31 cellular contexts compared by ENCODE assay signal in the genomic region with DNA sequence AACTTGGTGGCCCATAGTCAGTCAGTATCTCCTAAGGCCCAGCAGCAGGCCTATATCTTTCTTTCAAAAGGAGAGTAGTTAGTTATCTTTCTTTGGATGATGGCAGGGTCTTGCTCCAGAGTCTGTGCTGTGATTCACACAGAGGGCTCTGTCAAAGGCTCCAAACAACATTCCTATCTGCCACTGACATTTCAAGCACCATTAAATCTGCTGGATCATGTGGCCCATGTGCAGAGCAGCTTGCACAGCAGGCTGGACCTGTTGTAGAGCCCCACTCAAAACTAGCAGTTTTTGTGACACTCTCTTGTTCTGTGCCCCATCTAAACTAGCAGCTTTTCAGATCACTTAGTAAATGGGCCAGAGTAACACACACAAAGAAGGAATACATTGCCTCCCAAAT.
DNase-seq lines count a peak whose midpoint lies in the region; ATAC-seq lines count a peak whose summit lies in the region.
"Had no signal": no experiment of that assay in that cellular context is flagged by ENCODE, and none has a peak within 500 bp of the region (broad histone marks: within the 10 kb centered on the region; RNA-seq: fewer than 3 reads in every experiment).

No MANE protein-coding gene starts in this region.

- H3K27me3 ChIP-seq in trophoblast cell (ENCODE audit: insufficient read depth, low read length), result no peaks in the 10 kb centered on the region
- H3K27me3 ChIP-seq: brain microvascular endothelial cell, gastrocnemius medialis, sigmoid colon had no signal

- H2BK5ac ChIP-seq in trophoblast cell (ENCODE audit: low read depth, low read length, poor library complexity), result no peak overlapping the region

- no peak overlapping the region for H3K4me3 ChIP-seq in trophoblast cell (ENCODE audit: low read depth, low read length)
- H3K4me3 ChIP-seq: gastrocnemius medialis, GM23338, lung, PC-9, sigmoid colon, thoracic aorta had no signal

- H2BK12ac ChIP-seq in trophoblast cell (ENCODE audit: low read length), result no peak overlapping the region

- no peak overlapping the region for H4K91ac ChIP-seq in trophoblast cell (ENCODE audit: low read depth, low read length)

- no peak overlapping the region for H3K23ac ChIP-seq in trophoblast cell (ENCODE audit: low read length)

- no peak overlapping the region for H3K4me2 ChIP-seq in trophoblast cell (ENCODE audit: low read length)
- H3K4me2 ChIP-seq: GM23338, PC-9 had no signal

- H3K36me3 ChIP-seq in trophoblast cell (ENCODE audit: control insufficient read depth in 1 of 2, insufficient read depth in 2 of 2, low read length in 2 of 2), result peaks cover 2 to 23% of the 10 kb centered on the region in 2 experiments
- H3K36me3 ChIP-seq: thoracic aorta had no signal

- H3K14ac ChIP-seq in trophoblast cell (ENCODE audit: low read length), result no peak overlapping the region

- H3K4me1 Mint-ChIP-seq in activated T-helper 17 cell treated with anti-CD3 and anti-CD28 coated beads, Interleukin-2, amount 50 U/mL, for 72 hours, result no peaks in the 10 kb centered on the region
- H3K4me1 Mint-ChIP-seq: immature natural killer cell had no signal

- no peak overlapping the region for H4K12ac ChIP-seq in trophoblast cell (ENCODE audit: low read depth, low read length)

- H3K18ac ChIP-seq in trophoblast cell (ENCODE audit: low read length), result no peak overlapping the region

- no peaks in the 10 kb centered on the region for H3K9me3 ChIP-seq in trophoblast cell (ENCODE audit: insufficient read depth, low read depth, low read length)
- H3K9me3 ChIP-seq: gastrocnemius medialis, sigmoid colon, thoracic aorta had no signal

- H3K9me3 Mint-ChIP-seq in activated T-helper 17 cell treated with anti-CD3 and anti-CD28 coated beads, Interleukin-2, amount 50 U/mL, for 72 hours, result no peaks in the 10 kb centered on the region
- H3K9me3 Mint-ChIP-seq: activated T-cell treated with anti-CD3 and anti-CD28 coated beads, Interleukin-2, amount 50 U/mL, for 72 hours; CD4-positive, CD25-positive, alpha-beta regulatory T cell; immature natural killer cell had no signal

- H3K4me1 ChIP-seq in trophoblast cell (ENCODE audit: control insufficient read depth in 1 of 2, insufficient read depth in 2 of 2, low read length in 2 of 2), result peaks cover 0 to 7% of the 10 kb centered on the region in 2 experiments
- H3K4me1 ChIP-seq: gastrocnemius medialis had no signal

- no peaks in the 10 kb centered on the region for H3K79me2 ChIP-seq in trophoblast cell (ENCODE audit: control insufficient read depth, insufficient read depth, low read length, poor library complexity)

- peaks cover 99% of the 10 kb centered on the region for H3K36me3 Mint-ChIP-seq in activated T-helper 17 cell treated with anti-CD3 and anti-CD28 coated beads, Interleukin-2, amount 50 U/mL, for 72 hours (ENCODE audit: low read depth)

- no peak overlapping the region for H3K4me3 Mint-ChIP-seq in activated T-helper 17 cell treated with anti-CD3 and anti-CD28 coated beads, Interleukin-2, amount 50 U/mL, for 72 hours
- H3K4me3 Mint-ChIP-seq: activated T-cell treated with anti-CD3 and anti-CD28 coated beads, Interleukin-2, amount 50 U/mL, for 72 hours; CD4-positive, CD25-positive, alpha-beta regulatory T cell; GM23338; immature natural killer cell; WTC11 had no signal

- H2AK5ac ChIP-seq in trophoblast cell (ENCODE audit: low read length), result no peak overlapping the region

- H3K4ac ChIP-seq in trophoblast cell (ENCODE audit: low read depth, low read length), result no peak overlapping the region

- H3K9ac ChIP-seq in trophoblast cell (ENCODE audit: low read length), result no peak overlapping the region

- H3K79me1 ChIP-seq in trophoblast cell (ENCODE audit: low read length), result no peaks in the 10 kb centered on the region

- H3K27me3 Mint-ChIP-seq in activated T-helper 17 cell treated with anti-CD3 and anti-CD28 coated beads, Interleukin-2, amount 50 U/mL, for 72 hours, result no peaks in the 10 kb centered on the region
- H3K27me3 Mint-ChIP-seq: CD4-positive, CD25-positive, alpha-beta regulatory T cell had no signal

- H2AFZ ChIP-seq in trophoblast cell (ENCODE audit: insufficient read depth, low read length, poor library complexity), result no peak overlapping the region
- H2AFZ ChIP-seq: GM23338, PC-9 had no signal

- no peak overlapping the region for H3K27ac Mint-ChIP-seq in activated T-helper 17 cell treated with anti-CD3 and anti-CD28 coated beads, Interleukin-2, amount 50 U/mL, for 72 hours
- H3K27ac Mint-ChIP-seq: CD4-positive, CD25-positive, alpha-beta regulatory T cell; GM23338; WTC11 had no signal

- H4K8ac ChIP-seq in trophoblast cell (ENCODE audit: low read depth, low read length), result no peak overlapping the region

- no peak overlapping the region for H2BK120ac ChIP-seq in trophoblast cell (ENCODE audit: insufficient read depth, low read length, poor library complexity)

- peak; percentile 11 for ATAC-seq in activated T-helper 17 cell treated with anti-CD3 and anti-CD28 coated beads, Interleukin-2, amount 50 U/mL, for 72 hours (replicated peaks)
- ATAC-seq in GM19023 (IDR thresholded peaks at IDR 0.05; ENCODE audit: unreplicated experiment), result no peak
- ATAC-seq: activated T-cell treated with anti-CD3 and anti-CD28 coated beads, Interleukin-2, amount 50 U/mL, for 72 hours; gastrocnemius medialis; GM23338; Right ventricle myocardium inferior; stimulated activated naive CD8-positive, alpha-beta T cell treated with anti-CD3 and anti-CD28 coated beads, Interleukin-15, Interleukin-2, amounts not matched to agents 100 U/mL and 50 U/mL, for 24 hours; WTC11 had no signal

- H3K27ac ChIP-seq in trophoblast cell (ENCODE audit: low read depth, low read length), result no peak overlapping the region
- H3K27ac ChIP-seq: brain microvascular endothelial cell, PC-9, sigmoid colon, thoracic aorta had no signal

- DNase-seq in NCI-H2227 (lab: John Stamatoyannopoulos, UW; ENCODE audit: unreplicated experiment) (peak; percentile 28), NCI-H2227 treated with DMSO at 0.1 percent for 48 hours (lab: John Stamatoyannopoulos, UW) (no peak), iris pigment epithelial cell (ENCODE audit: low read depth) (peak; percentile 36), trophoblast cell (peak; percentile 19 to 58), HUDEP-2 (lab: John Stamatoyannopoulos, UW; ENCODE audit: unreplicated experiment in 76 of 76) (no peak), cerebellum (ENCODE audit: low spot score) (no peak)
- DNase-seq: 8988T; activated naive CD4-positive, alpha-beta T cell treated with Interleukin-2 at 50 U/mL for 16 hours; activated T-cell treated with anti-CD3 and anti-CD28 coated beads, Interleukin-2, amount 50 U/mL, for 72 hours; brain microvascular endothelial cell; CD4-positive, CD25-positive, alpha-beta regulatory T cell; effector CD4-positive, alpha-beta T cell; gastrocnemius medialis; hypothalamus; immature natural killer cell; NCI-H1436; NCI-H2081 treated with DMSO at 0.1 percent for 48 hours; NCI-H510A; PC-9; posterior cingulate gyrus; sigmoid colon; stimulated activated naive CD8-positive, alpha-beta T cell treated with anti-CD3 and anti-CD28 coated beads, Interleukin-15, Interleukin-2, amounts not matched to agents 100 U/mL and 50 U/mL, for 24 hours; SW 1271; T1000 had no signal

Comparison
In these comparisons a context has a peak if more than half of its experiments do, and no peak if none do; other contexts are left out.
1. DNase-seq: peak in NCI-H2227 (single experiment), iris pigment epithelial cell (single experiment) and trophoblast cell (2 of 2); none in NCI-H2227 treated with DMSO at 0.1 percent for 48 hours (single experiment), HUDEP-2 (0 of 76) and cerebellum (single experiment).